3 cellular contexts compared by ENCODE assay signal in the genomic region with DNA sequence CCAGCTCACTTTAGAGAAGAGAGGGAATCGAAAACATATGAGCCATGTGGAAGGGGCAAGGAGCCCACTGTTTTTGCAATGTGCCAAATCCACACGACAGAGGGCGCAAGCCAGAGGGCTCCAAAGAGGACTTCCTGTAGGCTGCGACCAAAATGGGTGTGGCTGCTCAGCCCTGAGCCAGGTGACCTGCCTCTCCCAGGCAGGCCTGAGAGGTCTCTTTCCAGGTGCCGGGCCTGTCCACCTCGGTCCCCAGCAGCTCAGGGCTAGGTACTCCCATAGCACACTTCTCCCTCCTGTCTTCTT.
TF ChIP-seq lines count a peak whose summit lies in the region.

No MANE protein-coding gene starts in this region.

TF ChIP-seq in GM23338, 12 proteins besides CTCF, POLR2A, EP300 and RAD21 (continues in another document):
- TF ChIP-seq POLR2AphosphoS5 (IDR thresholded peaks at IDR 0.05; ENCODE audit: low read depth) (no peak), EZH2 (IDR thresholded peaks at IDR 0.05; ENCODE audit: low read depth, unreplicated experiment) (no peak), STAT1 (IDR thresholded peaks at IDR 0.05; ENCODE audit: unreplicated experiment) (no peak), CREB1 (CRISPR knock-in tag; IDR thresholded peaks at IDR 0.05; ENCODE audit: low read depth) (no peak), ZNF331 (CRISPR knock-in tag; IDR thresholded peaks at IDR 0.05; ENCODE audit: low read depth) (no peak), EZH2phosphoT487 (IDR thresholded peaks at IDR 0.05; ENCODE audit: unreplicated experiment) (no peak), NANOG (IDR thresholded peaks at IDR 0.05; ENCODE audit: borderline replicate concordance) (no peak)
- TF ChIP-seq, protein P1, sequence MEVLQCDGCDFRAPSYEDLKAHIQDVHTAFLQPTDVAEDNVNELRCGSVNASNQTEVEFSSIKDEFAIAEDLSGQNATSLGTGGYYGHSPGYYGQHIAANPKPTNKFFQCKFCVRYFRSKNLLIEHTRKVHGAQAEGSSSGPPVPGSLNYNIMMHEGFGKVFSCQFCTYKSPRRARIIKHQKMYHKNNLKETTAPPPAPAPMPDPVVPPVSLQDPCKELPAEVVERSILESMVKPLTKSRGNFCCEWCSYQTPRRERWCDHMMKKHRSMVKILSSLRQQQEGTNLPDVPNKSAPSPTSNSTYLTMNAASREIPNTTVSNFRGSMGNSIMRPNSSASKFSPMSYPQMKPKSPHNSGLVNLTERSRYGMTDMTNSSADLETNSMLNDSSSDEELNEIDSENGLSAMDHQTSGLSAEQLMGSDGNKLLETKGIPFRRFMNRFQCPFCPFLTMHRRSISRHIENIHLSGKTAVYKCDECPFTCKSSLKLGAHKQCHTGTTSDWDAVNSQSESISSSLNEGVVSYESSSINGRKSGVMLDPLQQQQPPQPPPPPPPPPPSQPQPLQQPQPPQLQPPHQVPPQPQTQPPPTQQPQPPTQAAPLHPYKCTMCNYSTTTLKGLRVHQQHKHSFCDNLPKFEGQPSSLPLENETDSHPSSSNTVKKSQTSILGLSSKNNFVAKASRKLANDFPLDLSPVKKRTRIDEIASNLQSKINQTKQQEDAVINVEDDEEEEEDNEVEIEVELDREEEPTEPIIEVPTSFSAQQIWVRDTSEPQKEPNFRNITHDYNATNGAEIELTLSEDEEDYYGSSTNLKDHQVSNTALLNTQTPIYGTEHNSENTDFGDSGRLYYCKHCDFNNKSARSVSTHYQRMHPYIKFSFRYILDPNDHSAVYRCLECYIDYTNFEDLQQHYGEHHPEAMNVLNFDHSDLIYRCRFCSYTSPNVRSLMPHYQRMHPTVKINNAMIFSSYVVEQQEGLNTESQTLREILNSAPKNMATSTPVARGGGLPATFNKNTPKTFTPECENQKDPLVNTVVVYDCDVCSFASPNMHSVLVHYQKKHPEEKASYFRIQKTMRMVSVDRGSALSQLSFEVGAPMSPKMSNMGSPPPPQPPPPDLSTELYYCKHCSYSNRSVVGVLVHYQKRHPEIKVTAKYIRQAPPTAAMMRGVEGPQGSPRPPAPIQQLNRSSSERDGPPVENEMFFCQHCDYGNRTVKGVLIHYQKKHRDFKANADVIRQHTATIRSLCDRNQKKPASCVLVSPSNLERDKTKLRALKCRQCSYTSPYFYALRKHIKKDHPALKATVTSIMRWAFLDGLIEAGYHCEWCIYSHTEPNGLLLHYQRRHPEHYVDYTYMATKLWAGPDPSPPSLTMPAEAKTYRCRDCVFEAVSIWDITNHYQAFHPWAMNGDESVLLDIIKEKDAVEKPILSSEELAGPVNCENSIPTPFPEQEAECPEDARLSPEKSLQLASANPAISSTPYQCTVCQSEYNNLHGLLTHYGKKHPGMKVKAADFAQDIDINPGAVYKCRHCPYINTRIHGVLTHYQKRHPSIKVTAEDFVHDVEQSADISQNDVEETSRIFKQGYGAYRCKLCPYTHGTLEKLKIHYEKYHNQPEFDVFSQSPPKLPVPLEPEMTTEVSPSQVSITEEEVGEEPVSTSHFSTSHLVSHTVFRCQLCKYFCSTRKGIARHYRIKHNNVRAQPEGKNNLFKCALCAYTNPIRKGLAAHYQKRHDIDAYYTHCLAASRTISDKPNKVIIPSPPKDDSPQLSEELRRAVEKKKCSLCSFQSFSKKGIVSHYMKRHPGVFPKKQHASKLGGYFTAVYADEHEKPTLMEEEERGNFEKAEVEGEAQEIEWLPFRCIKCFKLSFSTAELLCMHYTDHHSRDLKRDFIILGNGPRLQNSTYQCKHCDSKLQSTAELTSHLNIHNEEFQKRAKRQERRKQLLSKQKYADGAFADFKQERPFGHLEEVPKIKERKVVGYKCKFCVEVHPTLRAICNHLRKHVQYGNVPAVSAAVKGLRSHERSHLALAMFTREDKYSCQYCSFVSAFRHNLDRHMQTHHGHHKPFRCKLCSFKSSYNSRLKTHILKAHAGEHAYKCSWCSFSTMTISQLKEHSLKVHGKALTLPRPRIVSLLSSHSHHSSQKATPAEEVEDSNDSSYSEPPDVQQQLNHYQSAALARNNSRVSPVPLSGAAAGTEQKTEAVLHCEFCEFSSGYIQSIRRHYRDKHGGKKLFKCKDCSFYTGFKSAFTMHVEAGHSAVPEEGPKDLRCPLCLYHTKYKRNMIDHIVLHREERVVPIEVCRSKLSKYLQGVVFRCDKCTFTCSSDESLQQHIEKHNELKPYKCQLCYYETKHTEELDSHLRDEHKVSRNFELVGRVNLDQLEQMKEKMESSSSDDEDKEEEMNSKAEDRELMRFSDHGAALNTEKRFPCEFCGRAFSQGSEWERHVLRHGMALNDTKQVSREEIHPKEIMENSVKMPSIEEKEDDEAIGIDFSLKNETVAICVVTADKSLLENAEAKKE (CRISPR knock-in tag; IDR thresholded peaks at IDR 0.05) = no peak

TF ChIP-seq in HCT116, 20 proteins besides CTCF, POLR2A, EP300 and RAD21 (continues in another document):
- no peak for TF ChIP-seq POLR2AphosphoS5 (IDR thresholded peaks at IDR 0.05; ENCODE audit: low read depth, low read length)
- no peak for TF ChIP-seq EZH2 (IDR thresholded peaks at IDR 0.05)
- TF ChIP-seq ELF1 (IDR thresholded peaks at IDR 0.05; ENCODE audit: borderline replicate concordance, low read depth) = no peak
- no peak for TF ChIP-seq EGR1 (IDR thresholded peaks at IDR 0.05; ENCODE audit: low read depth)
- no peak for TF ChIP-seq TCF7L2 (IDR thresholded peaks at IDR 0.05; ENCODE audit: borderline replicate concordance, extremely low read depth, insufficient read depth, insufficient read length)
- TF ChIP-seq ZNF274 (IDR thresholded peaks at IDR 0.05; ENCODE audit: low read depth, low read length) = no peak
- TF ChIP-seq CEBPB (IDR thresholded peaks at IDR 0.05; ENCODE audit: low read depth) = no peak
- TF ChIP-seq, protein P2, sequence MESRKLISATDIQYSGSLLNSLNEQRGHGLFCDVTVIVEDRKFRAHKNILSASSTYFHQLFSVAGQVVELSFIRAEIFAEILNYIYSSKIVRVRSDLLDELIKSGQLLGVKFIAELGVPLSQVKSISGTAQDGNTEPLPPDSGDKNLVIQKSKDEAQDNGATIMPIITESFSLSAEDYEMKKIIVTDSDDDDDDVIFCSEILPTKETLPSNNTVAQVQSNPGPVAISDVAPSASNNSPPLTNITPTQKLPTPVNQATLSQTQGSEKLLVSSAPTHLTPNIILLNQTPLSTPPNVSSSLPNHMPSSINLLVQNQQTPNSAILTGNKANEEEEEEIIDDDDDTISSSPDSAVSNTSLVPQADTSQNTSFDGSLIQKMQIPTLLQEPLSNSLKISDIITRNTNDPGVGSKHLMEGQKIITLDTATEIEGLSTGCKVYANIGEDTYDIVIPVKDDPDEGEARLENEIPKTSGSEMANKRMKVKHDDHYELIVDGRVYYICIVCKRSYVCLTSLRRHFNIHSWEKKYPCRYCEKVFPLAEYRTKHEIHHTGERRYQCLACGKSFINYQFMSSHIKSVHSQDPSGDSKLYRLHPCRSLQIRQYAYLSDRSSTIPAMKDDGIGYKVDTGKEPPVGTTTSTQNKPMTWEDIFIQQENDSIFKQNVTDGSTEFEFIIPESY (IDR thresholded peaks at IDR 0.05; ENCODE audit: extremely low read depth, insufficient replicate concordance, low read length) = no peak
- TF ChIP-seq, protein P3, sequence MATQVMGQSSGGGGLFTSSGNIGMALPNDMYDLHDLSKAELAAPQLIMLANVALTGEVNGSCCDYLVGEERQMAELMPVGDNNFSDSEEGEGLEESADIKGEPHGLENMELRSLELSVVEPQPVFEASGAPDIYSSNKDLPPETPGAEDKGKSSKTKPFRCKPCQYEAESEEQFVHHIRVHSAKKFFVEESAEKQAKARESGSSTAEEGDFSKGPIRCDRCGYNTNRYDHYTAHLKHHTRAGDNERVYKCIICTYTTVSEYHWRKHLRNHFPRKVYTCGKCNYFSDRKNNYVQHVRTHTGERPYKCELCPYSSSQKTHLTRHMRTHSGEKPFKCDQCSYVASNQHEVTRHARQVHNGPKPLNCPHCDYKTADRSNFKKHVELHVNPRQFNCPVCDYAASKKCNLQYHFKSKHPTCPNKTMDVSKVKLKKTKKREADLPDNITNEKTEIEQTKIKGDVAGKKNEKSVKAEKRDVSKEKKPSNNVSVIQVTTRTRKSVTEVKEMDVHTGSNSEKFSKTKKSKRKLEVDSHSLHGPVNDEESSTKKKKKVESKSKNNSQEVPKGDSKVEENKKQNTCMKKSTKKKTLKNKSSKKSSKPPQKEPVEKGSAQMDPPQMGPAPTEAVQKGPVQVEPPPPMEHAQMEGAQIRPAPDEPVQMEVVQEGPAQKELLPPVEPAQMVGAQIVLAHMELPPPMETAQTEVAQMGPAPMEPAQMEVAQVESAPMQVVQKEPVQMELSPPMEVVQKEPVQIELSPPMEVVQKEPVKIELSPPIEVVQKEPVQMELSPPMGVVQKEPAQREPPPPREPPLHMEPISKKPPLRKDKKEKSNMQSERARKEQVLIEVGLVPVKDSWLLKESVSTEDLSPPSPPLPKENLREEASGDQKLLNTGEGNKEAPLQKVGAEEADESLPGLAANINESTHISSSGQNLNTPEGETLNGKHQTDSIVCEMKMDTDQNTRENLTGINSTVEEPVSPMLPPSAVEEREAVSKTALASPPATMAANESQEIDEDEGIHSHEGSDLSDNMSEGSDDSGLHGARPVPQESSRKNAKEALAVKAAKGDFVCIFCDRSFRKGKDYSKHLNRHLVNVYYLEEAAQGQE (IDR thresholded peaks at IDR 0.05; ENCODE audit: low read depth) = no peak
- TF ChIP-seq, protein P4, sequence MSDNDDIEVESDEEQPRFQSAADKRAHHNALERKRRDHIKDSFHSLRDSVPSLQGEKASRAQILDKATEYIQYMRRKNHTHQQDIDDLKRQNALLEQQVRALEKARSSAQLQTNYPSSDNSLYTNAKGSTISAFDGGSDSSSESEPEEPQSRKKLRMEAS (IDR thresholded peaks at IDR 0.05) = no peak
- no peak for TF ChIP-seq FOSL1 (IDR thresholded peaks at IDR 0.05; ENCODE audit: low read depth)
- TF ChIP-seq JUND (IDR thresholded peaks at IDR 0.05) = no peak
- no peak for TF ChIP-seq EZH2phosphoT487 (IDR thresholded peaks at IDR 0.05; ENCODE audit: borderline replicate concordance)
- no peak for TF ChIP-seq SIN3A (IDR thresholded peaks at IDR 0.05; ENCODE audit: low read depth)
- TF ChIP-seq YY1 (IDR thresholded peaks at IDR 0.05; ENCODE audit: extremely low read depth, insufficient replicate concordance, low read depth, low read length) = no peak
- TF ChIP-seq, protein P5, sequence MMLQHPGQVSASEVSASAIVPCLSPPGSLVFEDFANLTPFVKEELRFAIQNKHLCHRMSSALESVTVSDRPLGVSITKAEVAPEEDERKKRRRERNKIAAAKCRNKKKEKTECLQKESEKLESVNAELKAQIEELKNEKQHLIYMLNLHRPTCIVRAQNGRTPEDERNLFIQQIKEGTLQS (IDR thresholded peaks at IDR 0.05) = no peak
- TF ChIP-seq SRF (IDR thresholded peaks at IDR 0.05; ENCODE audit: low read depth) = no peak

TF ChIP-seq in GM12878, 131 proteins besides CTCF, POLR2A, EP300 and RAD21:
- no peak for TF ChIP-seq ZNF24 (IDR thresholded peaks at IDR 0.05)
- TF ChIP-seq, protein P6, sequence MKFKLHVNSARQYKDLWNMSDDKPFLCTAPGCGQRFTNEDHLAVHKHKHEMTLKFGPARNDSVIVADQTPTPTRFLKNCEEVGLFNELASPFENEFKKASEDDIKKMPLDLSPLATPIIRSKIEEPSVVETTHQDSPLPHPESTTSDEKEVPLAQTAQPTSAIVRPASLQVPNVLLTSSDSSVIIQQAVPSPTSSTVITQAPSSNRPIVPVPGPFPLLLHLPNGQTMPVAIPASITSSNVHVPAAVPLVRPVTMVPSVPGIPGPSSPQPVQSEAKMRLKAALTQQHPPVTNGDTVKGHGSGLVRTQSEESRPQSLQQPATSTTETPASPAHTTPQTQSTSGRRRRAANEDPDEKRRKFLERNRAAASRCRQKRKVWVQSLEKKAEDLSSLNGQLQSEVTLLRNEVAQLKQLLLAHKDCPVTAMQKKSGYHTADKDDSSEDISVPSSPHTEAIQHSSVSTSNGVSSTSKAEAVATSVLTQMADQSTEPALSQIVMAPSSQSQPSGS (IDR thresholded peaks at IDR 0.05; ENCODE audit: low read length) = no peak
- TF ChIP-seq MEF2A (IDR thresholded peaks at IDR 0.05; ENCODE audit: insufficient read depth, low read depth, low read length) = no peak
- TF ChIP-seq, protein P7, sequence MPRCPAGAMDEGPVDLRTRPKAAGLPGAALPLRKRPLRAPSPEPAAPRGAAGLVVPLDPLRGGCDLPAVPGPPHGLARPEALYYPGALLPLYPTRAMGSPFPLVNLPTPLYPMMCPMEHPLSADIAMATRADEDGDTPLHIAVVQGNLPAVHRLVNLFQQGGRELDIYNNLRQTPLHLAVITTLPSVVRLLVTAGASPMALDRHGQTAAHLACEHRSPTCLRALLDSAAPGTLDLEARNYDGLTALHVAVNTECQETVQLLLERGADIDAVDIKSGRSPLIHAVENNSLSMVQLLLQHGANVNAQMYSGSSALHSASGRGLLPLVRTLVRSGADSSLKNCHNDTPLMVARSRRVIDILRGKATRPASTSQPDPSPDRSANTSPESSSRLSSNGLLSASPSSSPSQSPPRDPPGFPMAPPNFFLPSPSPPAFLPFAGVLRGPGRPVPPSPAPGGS (IDR thresholded peaks at IDR 0.05; ENCODE audit: borderline replicate concordance, insufficient read depth, low read depth, low read length, poor library complexity, severe bottlenecking) = no peak
- TF ChIP-seq NFIC (IDR thresholded peaks at IDR 0.05; ENCODE audit: low read depth, low read length) = no peak
- TF ChIP-seq, protein P8, sequence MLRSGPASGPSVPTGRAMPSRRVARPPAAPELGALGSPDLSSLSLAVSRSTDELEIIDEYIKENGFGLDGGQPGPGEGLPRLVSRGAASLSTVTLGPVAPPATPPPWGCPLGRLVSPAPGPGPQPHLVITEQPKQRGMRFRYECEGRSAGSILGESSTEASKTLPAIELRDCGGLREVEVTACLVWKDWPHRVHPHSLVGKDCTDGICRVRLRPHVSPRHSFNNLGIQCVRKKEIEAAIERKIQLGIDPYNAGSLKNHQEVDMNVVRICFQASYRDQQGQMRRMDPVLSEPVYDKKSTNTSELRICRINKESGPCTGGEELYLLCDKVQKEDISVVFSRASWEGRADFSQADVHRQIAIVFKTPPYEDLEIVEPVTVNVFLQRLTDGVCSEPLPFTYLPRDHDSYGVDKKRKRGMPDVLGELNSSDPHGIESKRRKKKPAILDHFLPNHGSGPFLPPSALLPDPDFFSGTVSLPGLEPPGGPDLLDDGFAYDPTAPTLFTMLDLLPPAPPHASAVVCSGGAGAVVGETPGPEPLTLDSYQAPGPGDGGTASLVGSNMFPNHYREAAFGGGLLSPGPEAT (IDR thresholded peaks at IDR 0.05; ENCODE audit: low read depth) = no peak
- TF ChIP-seq EZH2 (IDR thresholded peaks at IDR 0.05; ENCODE audit: borderline replicate concordance, control insufficient read depth, low read depth, low read length) = no peak
- TF ChIP-seq, protein P9, sequence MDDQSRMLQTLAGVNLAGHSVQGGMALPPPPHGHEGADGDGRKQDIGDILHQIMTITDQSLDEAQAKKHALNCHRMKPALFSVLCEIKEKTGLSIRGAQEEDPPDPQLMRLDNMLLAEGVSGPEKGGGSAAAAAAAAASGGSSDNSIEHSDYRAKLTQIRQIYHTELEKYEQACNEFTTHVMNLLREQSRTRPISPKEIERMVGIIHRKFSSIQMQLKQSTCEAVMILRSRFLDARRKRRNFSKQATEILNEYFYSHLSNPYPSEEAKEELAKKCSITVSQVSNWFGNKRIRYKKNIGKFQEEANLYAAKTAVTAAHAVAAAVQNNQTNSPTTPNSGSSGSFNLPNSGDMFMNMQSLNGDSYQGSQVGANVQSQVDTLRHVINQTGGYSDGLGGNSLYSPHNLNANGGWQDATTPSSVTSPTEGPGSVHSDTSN (IDR thresholded peaks at IDR 0.05; ENCODE audit: insufficient replicate concordance, low read depth, low read length) = no peak
TF ChIP-seq in GM12878: peak in this region for 0.
